In genomic region chr1:61931587-61932279, GRCh38 we compare ENCODE assay signal across 27 cellular contexts.
"Had no signal": no experiment of that assay in that cellular context is flagged by ENCODE, and none has a peak within 500 bp of the region (broad histone marks: within the 10 kb centered on the region; RNA-seq: fewer than 3 reads in every experiment).

No MANE protein-coding gene starts in this region.

- FAIRE-seq: pancreas, urothelium cell line had no signal

- H3K27ac ChIP-seq: left ventricle myocardium inferior, pancreas, prostate gland, skin epidermis, stomach, testis, tibial artery, upper lobe of right lung had no signal

- H3K36me3 ChIP-seq: left ventricle myocardium inferior, pancreas, prostate gland, upper lobe of right lung had no signal

- DNase-seq: islet precursor cell; left ventricle myocardium inferior; naive thymus-derived CD8-positive, alpha-beta T cell; nucleus accumbens; pancreas; posterior cingulate gyrus; retina; right cardiac atrium; stimulated activated CD4-positive, alpha-beta T cell treated with anti-CD3 and anti-CD28 coated beads, Interleukin-12 subunit alpha, Interleukin-12 subunit beta, amount 100 ng/mL, for 4 hours; stimulated activated CD4-positive, alpha-beta T cell treated with anti-CD3 and anti-CD28 coated beads, Interleukin-15, amount 100 ng/mL, for 24 hours; stimulated activated CD4-positive, alpha-beta T cell treated with anti-CD3 and anti-CD28 coated beads, Interleukin-2, amount 100 ng/mL, for 24 hours; stimulated activated CD4-positive, alpha-beta T cell treated with anti-CD3 and anti-CD28 coated beads, Interleukin-4, amount 100 ng/mL, for 1 hour; stimulated activated naive B cell treated with anti-CD40 and anti-IgM and Interleukin-4, amounts not matched to agents 10 μg/mL and 1 μg/mL and 100 μg/mL, for 72 hours; stimulated activated naive CD8-positive, alpha-beta T cell treated with anti-CD3 and anti-CD28 coated beads, Interleukin-15, Interleukin-2, amounts not matched to agents 100 U/mL and 50 U/mL, for 24 hours; stomach; testis; tibial artery; trophoblast cell; upper lobe of right lung had no signal

- H3K27ac Mint-ChIP-seq: memory B cell; naive thymus-derived CD8-positive, alpha-beta T cell; nephron; stimulated activated naive B cell treated with anti-CD40 and anti-IgM and Interleukin-4, amounts not matched to agents 10 μg/mL and 1 μg/mL and 100 μg/mL, for 72 hours had no signal

- H3K27me3 Mint-ChIP-seq: memory B cell; naive thymus-derived CD8-positive, alpha-beta T cell; stimulated activated naive B cell treated with anti-CD40 and anti-IgM and Interleukin-4, amounts not matched to agents 10 μg/mL and 1 μg/mL and 100 μg/mL, for 72 hours had no signal

- H3K27me3 ChIP-seq: pancreas, stomach, testis, tibial artery, upper lobe of right lung had no signal

- H3K4me1 Mint-ChIP-seq: memory B cell; neural crest cell; stimulated activated naive B cell treated with anti-CD40 and anti-IgM and Interleukin-4, amounts not matched to agents 10 μg/mL and 1 μg/mL and 100 μg/mL, for 72 hours had no signal

- H3K4me1 ChIP-seq: left ventricle myocardium inferior, pancreas, prostate gland, stomach, testis, tibial artery, upper lobe of right lung had no signal

- H3K9me3 Mint-ChIP-seq: memory B cell; naive thymus-derived CD8-positive, alpha-beta T cell; nephron; neural crest cell; stimulated activated naive B cell treated with anti-CD40 and anti-IgM and Interleukin-4, amounts not matched to agents 10 μg/mL and 1 μg/mL and 100 μg/mL, for 72 hours had no signal

- H3K4me3 ChIP-seq: left ventricle myocardium inferior, lung, pancreas, prostate gland, skin epidermis, stomach, testis, tibial artery, upper lobe of right lung had no signal

- ATAC-seq: naive thymus-derived CD8-positive, alpha-beta T cell; pancreas; right cardiac atrium; sciatic nerve; stimulated activated naive B cell treated with anti-CD40 and anti-IgM and Interleukin-4, amounts not matched to agents 10 μg/mL and 1 μg/mL and 100 μg/mL, for 72 hours; stimulated activated naive CD8-positive, alpha-beta T cell treated with anti-CD3 and anti-CD28 coated beads, Interleukin-15, Interleukin-2, amounts not matched to agents 100 U/mL and 50 U/mL, for 24 hours; upper lobe of right lung had no signal

- H3K4me3 Mint-ChIP-seq: memory B cell; nephron; neural crest cell; stimulated activated naive B cell treated with anti-CD40 and anti-IgM and Interleukin-4, amounts not matched to agents 10 μg/mL and 1 μg/mL and 100 μg/mL, for 72 hours had no signal

- H3K9me3 ChIP-seq: left ventricle myocardium inferior, pancreas, prostate gland, stomach, testis, tibial artery, upper lobe of right lung had no signal
